30 cellular contexts compared by ENCODE assay signal in the genomic region with DNA sequence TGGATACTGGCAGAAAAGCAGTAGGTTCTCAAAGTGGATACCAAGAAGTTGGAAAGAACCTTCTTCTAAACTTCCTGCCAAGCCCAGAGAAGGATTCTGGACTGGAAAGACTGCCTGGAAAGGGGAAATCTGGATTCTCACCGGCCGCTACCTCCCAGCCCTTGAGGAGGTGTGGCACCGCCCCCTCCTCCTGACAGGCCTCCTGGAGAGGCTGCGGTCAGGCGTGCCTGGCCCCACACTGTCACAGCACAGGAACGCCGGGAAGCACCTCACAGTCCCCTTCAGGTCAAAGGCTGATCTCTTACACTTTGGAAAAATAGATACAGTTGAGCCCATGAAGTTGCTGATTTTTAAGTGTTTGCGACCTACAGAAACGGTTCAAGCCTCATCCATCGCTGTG. TPM values are rescaled to one million over a fixed set of nuclear protein-coding genes. Genes with fewer than 3 reads are reported as not detected.
"Had no signal": no experiment of that assay in that cellular context is flagged by ENCODE, and none has a peak within 500 bp of the region (broad histone marks: within the 10 kb centered on the region; RNA-seq: fewer than 3 reads in every experiment).

No MANE protein-coding gene starts in this region.

- H2AFZ ChIP-seq: parathyroid adenoma had no signal

- H3K9ac ChIP-seq: parathyroid adenoma had no signal

- H3K27ac ChIP-seq: adrenal gland, body of pancreas, cardiac muscle cell, parathyroid adenoma, psoas muscle, transverse colon, vagina had no signal

- H3K36me3 ChIP-seq: adrenal gland, cardiac muscle cell, transverse colon, vagina had no signal

- FAIRE-seq: endothelial cell of umbilical vein had no signal

- DNase-seq: activated CD4-positive, alpha-beta T cell treated with anti-CD3 and anti-CD28 coated beads for 48 hours; activated CD4-positive, alpha-beta T cell treated with anti-CD3 and anti-CD28 coated beads, Interleukin-2, amount 50 U/mL, for 48 hours; activated CD8-positive, alpha-beta memory T cell treated with anti-CD3 and anti-CD28 coated beads for 24 hours; activated effector memory CD4-positive, alpha-beta T cell treated with Interleukin-2 at 50 U/mL for 16 hours; activated naive CD4-positive, alpha-beta T cell treated with Interleukin-2 at 50 U/mL for 16 hours; activated naive CD8-positive, alpha-beta T cell treated with anti-CD3 and anti-CD28 coated beads for 36 hours; adrenal gland; aorta; body of pancreas; cortex of kidney; effector memory CD8-positive, alpha-beta T cell; foreskin fibroblast; head of caudate nucleus; hippocampal formation; kidney glomerular epithelial cell; left ventricle myocardium superior; midbrain; naive thymus-derived CD4-positive, alpha-beta T cell; psoas muscle; stimulated activated CD4-positive, alpha-beta T cell treated with anti-CD3 and anti-CD28 coated beads, Interleukin-15, amount 100 ng/mL, for 24 hours; stimulated activated CD4-positive, alpha-beta T cell treated with anti-CD3 and anti-CD28 coated beads, Interleukin-2, amount 100 ng/mL, for 24 hours; stimulated activated naive CD4-positive, alpha-beta T cell treated with Interleukin-2 at 50 U/mL for 16 hours; T-helper 1 cell; transverse colon had no signal

- H3K9me3 ChIP-seq: adrenal gland, body of pancreas, psoas muscle, transverse colon, vagina had no signal

- H3K27ac Mint-ChIP-seq: activated naive CD8-positive, alpha-beta T cell treated with anti-CD3 and anti-CD28 coated beads for 36 hours; effector memory CD8-positive, alpha-beta T cell; naive thymus-derived CD4-positive, alpha-beta T cell; T-helper 2 cell treated with Interferon-gamma antibody and Interleukin-4, amounts not matched to agents 5 μg/mL and 100 μg/mL, for 36 hours had no signal

- H3K4me1 Mint-ChIP-seq: activated naive CD8-positive, alpha-beta T cell treated with anti-CD3 and anti-CD28 coated beads for 36 hours had no signal

- H3K4me3 Mint-ChIP-seq: activated naive CD8-positive, alpha-beta T cell treated with anti-CD3 and anti-CD28 coated beads for 36 hours; effector memory CD8-positive, alpha-beta T cell; naive thymus-derived CD4-positive, alpha-beta T cell; neural crest cell; T-helper 2 cell treated with Interferon-gamma antibody and Interleukin-4, amounts not matched to agents 5 μg/mL and 100 μg/mL, for 36 hours had no signal

- H3K79me2 ChIP-seq: parathyroid adenoma had no signal

- ATAC-seq: body of pancreas; effector memory CD8-positive, alpha-beta T cell; left ventricle myocardium superior; naive thymus-derived CD4-positive, alpha-beta T cell; psoas muscle had no signal

- H3K27me3 ChIP-seq: adrenal gland, body of pancreas, cardiac muscle cell, transverse colon, vagina had no signal

- H3K36me3 Mint-ChIP-seq: activated naive CD8-positive, alpha-beta T cell treated with anti-CD3 and anti-CD28 coated beads for 36 hours; naive thymus-derived CD4-positive, alpha-beta T cell had no signal

- H3K4me3 ChIP-seq: adrenal gland, body of pancreas, cardiac muscle cell, psoas muscle, transverse colon, vagina had no signal

- H3K9me3 Mint-ChIP-seq: neural crest cell; T-helper 2 cell treated with Interferon-gamma antibody and Interleukin-4, amounts not matched to agents 5 μg/mL and 100 μg/mL, for 36 hours had no signal

- H3K4me1 ChIP-seq: adrenal gland, body of pancreas, parathyroid adenoma, psoas muscle, transverse colon, vagina had no signal

RNA-seq across cellular contexts. Expression of gene PDE10A, which starts 16.3 kb away (rescaled TPM):
- total RNA-seq: activated naive CD8-positive, alpha-beta T cell treated with anti-CD3 and anti-CD28 coated beads for 36 hours; naive thymus-derived CD4-positive, alpha-beta T cell had no signal
- polyA plus RNA-seq: naive thymus-derived CD4-positive, alpha-beta T cell had no signal
